Comparison of ENCODE assay signal across 1 cellular context in the genomic region with DNA sequence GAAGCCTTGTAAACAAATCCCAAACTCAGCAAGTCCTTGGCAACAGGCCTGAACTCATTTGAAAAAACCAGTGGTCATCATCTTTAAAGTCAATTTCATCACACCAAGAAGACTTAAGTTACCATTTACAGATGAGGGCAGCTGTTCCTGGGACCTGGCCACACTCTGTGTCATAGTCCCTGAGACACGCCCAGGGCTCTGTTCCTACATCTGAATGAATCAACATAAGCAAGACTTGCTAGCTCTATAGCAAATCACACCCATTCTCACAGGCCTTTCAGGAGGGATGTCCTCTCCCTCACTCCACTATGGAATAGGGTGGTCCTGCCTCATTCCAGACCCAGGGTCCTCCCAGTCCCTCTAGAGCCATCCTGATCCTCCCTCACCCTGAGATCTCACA.
TF ChIP-seq lines count a peak whose summit lies in the region.

No MANE protein-coding gene starts in this region.

TF ChIP-seq in K562, 482 proteins besides CTCF, POLR2A, EP300 and RAD21 (continued from another document):
- TF ChIP-seq, protein P1, sequence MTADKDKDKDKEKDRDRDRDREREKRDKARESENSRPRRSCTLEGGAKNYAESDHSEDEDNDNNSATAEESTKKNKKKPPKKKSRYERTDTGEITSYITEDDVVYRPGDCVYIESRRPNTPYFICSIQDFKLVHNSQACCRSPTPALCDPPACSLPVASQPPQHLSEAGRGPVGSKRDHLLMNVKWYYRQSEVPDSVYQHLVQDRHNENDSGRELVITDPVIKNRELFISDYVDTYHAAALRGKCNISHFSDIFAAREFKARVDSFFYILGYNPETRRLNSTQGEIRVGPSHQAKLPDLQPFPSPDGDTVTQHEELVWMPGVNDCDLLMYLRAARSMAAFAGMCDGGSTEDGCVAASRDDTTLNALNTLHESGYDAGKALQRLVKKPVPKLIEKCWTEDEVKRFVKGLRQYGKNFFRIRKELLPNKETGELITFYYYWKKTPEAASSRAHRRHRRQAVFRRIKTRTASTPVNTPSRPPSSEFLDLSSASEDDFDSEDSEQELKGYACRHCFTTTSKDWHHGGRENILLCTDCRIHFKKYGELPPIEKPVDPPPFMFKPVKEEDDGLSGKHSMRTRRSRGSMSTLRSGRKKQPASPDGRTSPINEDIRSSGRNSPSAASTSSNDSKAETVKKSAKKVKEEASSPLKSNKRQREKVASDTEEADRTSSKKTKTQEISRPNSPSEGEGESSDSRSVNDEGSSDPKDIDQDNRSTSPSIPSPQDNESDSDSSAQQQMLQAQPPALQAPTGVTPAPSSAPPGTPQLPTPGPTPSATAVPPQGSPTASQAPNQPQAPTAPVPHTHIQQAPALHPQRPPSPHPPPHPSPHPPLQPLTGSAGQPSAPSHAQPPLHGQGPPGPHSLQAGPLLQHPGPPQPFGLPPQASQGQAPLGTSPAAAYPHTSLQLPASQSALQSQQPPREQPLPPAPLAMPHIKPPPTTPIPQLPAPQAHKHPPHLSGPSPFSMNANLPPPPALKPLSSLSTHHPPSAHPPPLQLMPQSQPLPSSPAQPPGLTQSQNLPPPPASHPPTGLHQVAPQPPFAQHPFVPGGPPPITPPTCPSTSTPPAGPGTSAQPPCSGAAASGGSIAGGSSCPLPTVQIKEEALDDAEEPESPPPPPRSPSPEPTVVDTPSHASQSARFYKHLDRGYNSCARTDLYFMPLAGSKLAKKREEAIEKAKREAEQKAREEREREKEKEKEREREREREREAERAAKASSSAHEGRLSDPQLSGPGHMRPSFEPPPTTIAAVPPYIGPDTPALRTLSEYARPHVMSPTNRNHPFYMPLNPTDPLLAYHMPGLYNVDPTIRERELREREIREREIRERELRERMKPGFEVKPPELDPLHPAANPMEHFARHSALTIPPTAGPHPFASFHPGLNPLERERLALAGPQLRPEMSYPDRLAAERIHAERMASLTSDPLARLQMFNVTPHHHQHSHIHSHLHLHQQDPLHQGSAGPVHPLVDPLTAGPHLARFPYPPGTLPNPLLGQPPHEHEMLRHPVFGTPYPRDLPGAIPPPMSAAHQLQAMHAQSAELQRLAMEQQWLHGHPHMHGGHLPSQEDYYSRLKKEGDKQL (CRISPR knock-in tag; IDR thresholded peaks at IDR 0.05; ENCODE audit: borderline replicate concordance) = no peak
- peak; percentile 90 for TF ChIP-seq POLR2AphosphoS5 (IDR thresholded peaks at IDR 0.05; ENCODE audit: control insufficient read depth, insufficient read depth, low read depth, low read length)
- TF ChIP-seq GTF2A2 (tag; IDR thresholded peaks at IDR 0.05) = peak; percentile 76
- no peak for TF ChIP-seq ZNF324 (CRISPR knock-in tag; IDR thresholded peaks at IDR 0.05)
- no peak for TF ChIP-seq SAFB2 (IDR thresholded peaks at IDR 0.05; ENCODE audit: borderline replicate concordance, low read depth, low read length, severe bottlenecking)
- no peak for TF ChIP-seq ZNF785 (CRISPR knock-in tag; IDR thresholded peaks at IDR 0.05)
- TF ChIP-seq SIN3A (IDR thresholded peaks at IDR 0.05; ENCODE audit: borderline replicate concordance in 2 of 2, control insufficient read depth in 1 of 2, low read depth in 2 of 2, low read length in 2 of 2) = no peak
- no peak for TF ChIP-seq ZBTB40 (IDR thresholded peaks at IDR 0.05)
- no peak for TF ChIP-seq ZBTB40 (CRISPR knock-in tag; IDR thresholded peaks at IDR 0.05)
- no peak for TF ChIP-seq ZNF57 (CRISPR knock-in tag; IDR thresholded peaks at IDR 0.05)
- peak; percentile 69 for TF ChIP-seq SNAPC5 (CRISPR knock-in tag; IDR thresholded peaks at IDR 0.05)
- no peak for TF ChIP-seq FOS (IDR thresholded peaks at IDR 0.05; ENCODE audit: extremely low read depth, insufficient read length)
- no peak; the same call in 1 of the 2 replicates for TF ChIP-seq TEAD4 (IDR thresholded peaks at IDR 0.05; ENCODE audit: low read length)
- no peak for TF ChIP-seq TEAD4 (CRISPR knock-in tag; IDR thresholded peaks at IDR 0.05; ENCODE audit: borderline replicate concordance)
- TF ChIP-seq ZBTB7A (IDR thresholded peaks at IDR 0.05; ENCODE audit: borderline replicate concordance, control insufficient read depth, low read depth, low read length) = no peak
- TF ChIP-seq YY1 (IDR thresholded peaks at IDR 0.05; ENCODE audit: borderline replicate concordance in 1 of 3, control insufficient read depth in 1 of 3, extremely low read depth in 1 of 3, insufficient read depth in 3 of 3, insufficient read length in 1 of 3, insufficient replicate concordance in 2 of 3, low read depth in 1 of 3, low read length in 2 of 3) = no peak
